In genomic region chr13:71702253-71702652, GRCh38 we compare ENCODE assay signal across 8 cellular contexts.
"Had no signal": no experiment of that assay in that cellular context is flagged by ENCODE, and none has a peak within 500 bp of the region (broad histone marks: within the 10 kb centered on the region; RNA-seq: fewer than 3 reads in every experiment).

No MANE protein-coding gene starts in this region.

- H3K27ac ChIP-seq: GM23248 had no signal

- ATAC-seq: HCT116, K562 had no signal

- H3K36me3 ChIP-seq: HAP-1 had no signal

- FAIRE-seq: HTR-8/SVneo, K562 had no signal

- H3K4me3 ChIP-seq: GM23248, HAP-1, K562 had no signal

- DNase-seq: GM23248, GOT3, H7, IMR-90 had no signal

- H3K9me3 ChIP-seq: HAP-1 had no signal
